In genomic region chr11:18723991-18724390, GRCh38 we compare ENCODE assay signal across 20 cellular contexts. TPM values are rescaled to one million over a fixed set of nuclear protein-coding genes. Genes with fewer than 3 reads are reported as not detected.
DNase-seq lines count a peak whose midpoint lies in the region; ATAC-seq and TF ChIP-seq lines count a peak whose summit lies in the region.
"Had no signal": no experiment of that assay in that cellular context is flagged by ENCODE, and none has a peak within 500 bp of the region (broad histone marks: within the 10 kb centered on the region; RNA-seq: fewer than 3 reads in every experiment).

No MANE protein-coding gene starts in this region.

- DNase-seq in COLO668 (lab: John Stamatoyannopoulos, UW; ENCODE audit: unreplicated experiment) (peak; percentile 65), DMS53 treated with DMSO at 0.1 percent for 48 hours (lab: John Stamatoyannopoulos, UW; ENCODE audit: unreplicated experiment) (peak; percentile 77), NCI-H748 (lab: John Stamatoyannopoulos, UW; ENCODE audit: unreplicated experiment) (peak; percentile 94), head of caudate nucleus (peak; percentile 58 to 96 (median 84)), kidney glomerular epithelial cell (lab: John Stamatoyannopoulos, UW) (no peak), mammary epithelial cell (no peak), GM10266 (ENCODE audit: extremely low spot score) (no peak)
- DNase-seq: activated naive CD8-positive, alpha-beta T cell treated with anti-CD3 and anti-CD28 coated beads, Interleukin-2, amount 10 ng/mL, durations not matched to agents 7 days and 5 days; CD8-positive, alpha-beta memory T cell; cortex of kidney; Kasumi-1; NCI-H1092; NK-92 treated with Interleukin-12 subunit alpha and Interleukin-12 subunit beta, amount 100 ng/mL, for 24 hours; stimulated activated CD4-positive, alpha-beta T cell treated with anti-CD3 and anti-CD28 coated beads, Interleukin-1b, Interleukin-23, amount 100 ng/mL, for 48 hours; stimulated activated naive CD8-positive, alpha-beta T cell treated with anti-CD3 and anti-CD28 coated beads, Interleukin-15, Interleukin-2, amounts not matched to agents 100 U/mL and 50 U/mL, for 24 hours; transverse colon had no signal

- intact Hi-C loops in head of caudate nucleus (cut with DNase I) = no loop called here
- intact Hi-C loops in mammary epithelial cell (cut with micrococcal nuclease) = loop anchor here (5.0 kb wide), 1 partner anchor 92 kb away; the partner anchor contains the start of gene SPTY2D1

- ATAC-seq in GM19455 (IDR thresholded peaks at IDR 0.05; ENCODE audit: unreplicated experiment) = no peak
- ATAC-seq: stimulated activated naive CD8-positive, alpha-beta T cell treated with anti-CD3 and anti-CD28 coated beads, Interleukin-15, Interleukin-2, amounts not matched to agents 100 U/mL and 50 U/mL, for 24 hours had no signal

- no peaks in the 10 kb centered on the region for H3K9me3 ChIP-seq in mammary epithelial cell (replicated peaks; ENCODE audit: insufficient read depth, low read length)
- H3K9me3 ChIP-seq: pancreas, transverse colon had no signal

- CTCF ChIA-PET in mammary epithelial cell (lab: Charles Lee; ENCODE audit: low non-redundant PET) = interaction anchor here (0.6 kb wide), 1 partner anchor 9 kb away, joined by 4 read pairs; no protein-coding TSS in a partner anchor

- no peak overlapping the region for H3K4me2 ChIP-seq in mammary epithelial cell (ENCODE audit: insufficient read depth, low read depth, low read length)
- H3K4me2 ChIP-seq: hepatocyte had no signal

- no peak overlapping the region for H3K27ac ChIP-seq in mammary epithelial cell (ENCODE audit: insufficient read depth, low read depth, low read length)
- H3K27ac ChIP-seq: hepatocyte, pancreas, SK-N-MC, transverse colon had no signal

- H4K20me1 ChIP-seq in mammary epithelial cell (ENCODE audit: insufficient read depth, low read length) = no peaks in the 10 kb centered on the region

- H2AFZ ChIP-seq in mammary epithelial cell (ENCODE audit: low read depth, low read length) = no peak overlapping the region
- H2AFZ ChIP-seq: hepatocyte had no signal

- dilution Hi-C loops in mammary epithelial cell (cut with HindIII; ENCODE audit: low sequenced_read_pairs) = no loop called here

- H3K9ac ChIP-seq in mammary epithelial cell (ENCODE audit: insufficient read depth, low read length) = no peak overlapping the region

- no peak overlapping the region for H3K4me3 ChIP-seq in mammary epithelial cell (replicated peaks in 1 of 3; ENCODE audit: insufficient read depth in 1 of 3, low read depth in 2 of 3, low read length in 3 of 3)
- H3K4me3 ChIP-seq: hepatocyte, pancreas, SK-N-MC, transverse colon had no signal

- BruUV-seq in mammary epithelial cell (replicated peaks; lab: Mats Ljungman, UMichigan) = no TSS peak

- no peaks in the 10 kb centered on the region for H3K27me3 ChIP-seq in mammary epithelial cell (ENCODE audit: insufficient read depth, low read length)
- H3K27me3 ChIP-seq: hepatocyte, pancreas, transverse colon had no signal

- peaks cover 11% of the 10 kb centered on the region for H3K4me1 ChIP-seq in mammary epithelial cell (ENCODE audit: insufficient read depth, low read length)
- H3K4me1 ChIP-seq: pancreas had no signal

- H3K36me3 ChIP-seq in mammary epithelial cell (ENCODE audit: insufficient read depth, low read length) = no peaks in the 10 kb centered on the region
- H3K36me3 ChIP-seq: pancreas, transverse colon had no signal

- H3K79me2 ChIP-seq in mammary epithelial cell (ENCODE audit: insufficient read depth, low read length) = no peaks in the 10 kb centered on the region
- H3K79me2 ChIP-seq: hepatocyte had no signal

- 21% methylated on average over 6 of the region's 7 CpGs for WGBS in mammary epithelial cell (ENCODE audit: low coverage, missing lambda C conversion rate)

- TF ChIP-seq CTCF in mammary epithelial cell (conservative IDR thresholded peaks at IDR 0.05 in 1 of 2, IDR thresholded peaks at IDR 0.05 in 1 of 2; ENCODE audit: extremely low read depth in 1 of 2, insufficient read depth in 1 of 2, low read depth in 1 of 2, low read length in 2 of 2) (no peak), GM10266 (IDR thresholded peaks at IDR 0.05; ENCODE audit: control insufficient read depth, insufficient read depth, low read depth, missing control alignments) (no peak)

- in situ Hi-C loops in mammary epithelial cell (cut with MboI; ENCODE audit: low sequenced_read_pairs in 2 of 2) = no loop called here

RNA-seq across cellular contexts. Expression of gene IGSF22, which starts 2.0 kb away (rescaled TPM):
- total RNA-seq in mammary epithelial cell = under 1 TPM; under 0.01 to 0.26 TPM
- polyA plus RNA-seq in mammary epithelial cell = 0.03 TPM
- polyA minus RNA-seq in mammary epithelial cell = not detected
- total RNA-seq: hepatocyte had no signal
- polyA plus RNA-seq: hepatocyte had no signal

RNA-seq across cellular contexts. Expression of gene TMEM86A, which starts 25.4 kb away (rescaled TPM):
- 1 to 10 TPM; 2.0 to 3.3 TPM for total RNA-seq in mammary epithelial cell
- polyA plus RNA-seq in mammary epithelial cell = 0.39 TPM
- not detected for polyA minus RNA-seq in mammary epithelial cell

Comparison
In these comparisons a context has a peak if more than half of its experiments do, and no peak if none do; other contexts are left out.
1. DNase-seq: peak in COLO668 (single experiment), DMS53 treated with DMSO at 0.1 percent for 48 hours (single experiment), NCI-H748 (single experiment) and head of caudate nucleus (42 of 42); none in kidney glomerular epithelial cell (single experiment), mammary epithelial cell (single experiment) and GM10266 (single experiment).